In the genomic region with DNA sequence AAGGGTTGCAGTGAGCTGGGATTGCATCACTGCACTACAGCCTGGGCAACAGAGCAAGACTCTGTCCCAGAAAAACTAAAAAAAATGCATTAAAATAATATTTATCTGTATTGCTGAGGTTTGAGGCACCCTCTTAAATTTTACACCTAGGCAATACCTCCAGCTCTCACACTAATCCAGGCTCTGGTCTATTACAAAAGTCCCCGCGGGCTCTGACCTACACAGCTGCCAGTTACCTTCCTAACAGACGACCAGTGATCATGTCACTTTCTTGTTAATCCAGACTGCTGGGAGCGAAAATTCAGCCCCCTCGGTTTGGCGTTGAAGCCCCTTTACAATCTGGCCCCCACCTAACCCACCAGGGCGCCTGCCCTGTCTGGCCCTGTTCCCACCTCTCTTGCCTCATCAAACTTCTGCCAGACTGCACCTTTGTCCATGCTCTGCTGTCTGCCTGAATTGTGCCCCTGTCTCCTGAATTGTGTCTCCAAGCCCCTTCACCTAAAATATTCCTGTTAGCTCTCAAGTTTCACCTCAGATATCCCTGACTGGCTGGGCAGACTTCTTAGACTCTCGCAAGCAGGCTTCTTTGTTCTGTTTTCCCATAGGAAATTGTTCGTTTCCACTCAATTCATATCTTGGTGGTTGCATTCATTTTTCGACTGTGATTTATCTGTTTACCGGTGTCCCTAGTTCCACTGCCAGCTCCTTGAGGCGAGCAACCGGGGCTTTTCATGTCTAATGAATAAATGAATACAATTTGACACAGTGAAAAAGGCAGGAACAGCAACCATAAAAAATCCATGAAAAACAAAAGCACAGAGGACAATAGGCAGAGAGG, we compare ENCODE assay signal across 12 cellular contexts.
A peak's percentile ranks its signal among the peaks of the same experiment; 100 is the strongest.
DNase-seq lines count a peak whose midpoint lies in the region; ATAC-seq, FAIRE-seq and TF ChIP-seq lines count a peak whose summit lies in the region.
"Had no signal": no experiment of that assay in that cellular context is flagged by ENCODE, and none has a peak within 500 bp of the region (broad histone marks: within the 10 kb centered on the region; RNA-seq: fewer than 3 reads in every experiment).

No MANE protein-coding gene starts in this region.

- H3K4me1 ChIP-seq in heart left ventricle (peaks cover 0 to 69% (median 28%) of the 10 kb centered on the region in 12 donors), astrocyte (ENCODE audit: insufficient read depth, low read length) (peaks cover 13% of the 10 kb centered on the region), mesodermal cell (ENCODE audit: control insufficient read depth, insufficient read depth, low read length, poor library complexity, severe bottlenecking) (peaks cover 27% of the 10 kb centered on the region), uterus (no peaks in the 10 kb centered on the region)

- H3K27me3 Mint-ChIP-seq in astrocyte (ENCODE audit: low read depth, unreplicated experiment), result no peaks in the 10 kb centered on the region

- H3K27ac ChIP-seq in heart left ventricle (peak overlapping the region in 11 of 12 donors; percentile 10 to 85 (median 59)), astrocyte (ENCODE audit: low read depth, low read length) (no peak overlapping the region), mesodermal cell (ENCODE audit: low read depth, low read length, severe bottlenecking) (peak overlapping the region; percentile 50), uterus (peak overlapping the region; percentile 57 to 80)

- H3K79me2 ChIP-seq in astrocyte (ENCODE audit: insufficient read depth, low read length), result no peaks in the 10 kb centered on the region

- H3K27ac Mint-ChIP-seq in astrocyte (ENCODE audit: unreplicated experiment), result peak overlapping the region; percentile 41

- H3K36me3 Mint-ChIP-seq in astrocyte (ENCODE audit: low read depth, unreplicated experiment), result no peaks in the 10 kb centered on the region

- 45 to 61% (median 58%) methylated on average over 13 of the region's 13 CpGs for WGBS in heart left ventricle, 4 donors
- WGBS in mesodermal cell (ENCODE audit: insufficient coverage in 2 of 2), 2 experiments, result 80 to 83% methylated on average over 6 to 9 of the region's 13 CpGs

- no peaks in the 10 kb centered on the region for H3K36me3 ChIP-seq in heart left ventricle
- no peaks in the 10 kb centered on the region for H3K36me3 ChIP-seq in astrocyte (ENCODE audit: insufficient read depth, low read length)
- no peaks in the 10 kb centered on the region for H3K36me3 ChIP-seq in mesodermal cell (ENCODE audit: control insufficient read depth, insufficient read depth, low read length)
- H3K36me3 ChIP-seq in uterus, result no peaks in the 10 kb centered on the region

- H3K9me3 Mint-ChIP-seq in astrocyte (ENCODE audit: unreplicated experiment), result no peaks in the 10 kb centered on the region

- H3K4me3 Mint-ChIP-seq in astrocyte (ENCODE audit: unreplicated experiment), result no peak overlapping the region

- no peaks in the 10 kb centered on the region for H3K9me3 ChIP-seq in heart left ventricle
- H3K9me3 ChIP-seq in astrocyte (ENCODE audit: insufficient read depth, low read depth, low read length), result no peaks in the 10 kb centered on the region
- H3K9me3 ChIP-seq in mesodermal cell (ENCODE audit: control insufficient read depth, low read length), result no peaks in the 10 kb centered on the region
- no peaks in the 10 kb centered on the region for H3K9me3 ChIP-seq in uterus

- TF ChIP-seq CTCF in heart left ventricle (IDR thresholded peaks at IDR 0.05), result no peak
- TF ChIP-seq CTCF in astrocyte (IDR thresholded peaks at IDR 0.05; ENCODE audit: insufficient read depth, low read depth, low read length), result no peak
- no peak for TF ChIP-seq CTCF in uterus (IDR thresholded peaks at IDR 0.05)

- peak overlapping the region in 1 of 12 donors; percentile 2 for H3K4me3 ChIP-seq in heart left ventricle
- H3K4me3 ChIP-seq in astrocyte (ENCODE audit: insufficient read depth, low read depth, low read length), result no peak overlapping the region
- H3K4me3 ChIP-seq in mesodermal cell (ENCODE audit: extremely low read depth, insufficient read depth, low read length, poor library complexity, severe bottlenecking), result no peak overlapping the region
- no peak overlapping the region for H3K4me3 ChIP-seq in uterus

- ATAC-seq in heart left ventricle (no peak), Right ventricle myocardium superior (ENCODE audit: poor library complexity) (no peak), GM21723 (IDR thresholded peaks at IDR 0.05; ENCODE audit: unreplicated experiment) (no peak), HG02588 (IDR thresholded peaks at IDR 0.05; ENCODE audit: unreplicated experiment) (no peak)

- H3K27me3 ChIP-seq in heart left ventricle (no peaks in the 10 kb centered on the region), astrocyte (ENCODE audit: insufficient read depth, low read length) (no peaks in the 10 kb centered on the region), uterus (no peaks in the 10 kb centered on the region)

- H2AFZ ChIP-seq in astrocyte (ENCODE audit: low read depth, low read length), result peak overlapping the region; percentile 7

- H3K4me2 ChIP-seq in astrocyte (ENCODE audit: low read length), result peak overlapping the region; percentile 24

- H4K20me1 ChIP-seq in astrocyte (ENCODE audit: insufficient read depth, low read length), result no peaks in the 10 kb centered on the region

- H3K4me1 Mint-ChIP-seq in astrocyte (ENCODE audit: low read depth, unreplicated experiment), result peaks cover 20% of the 10 kb centered on the region

- no peak for FAIRE-seq in astrocyte (lab: Jason Lieb, UNC)

- TF ChIP-seq POLR2A in heart left ventricle (IDR thresholded peaks at IDR 0.05), result no peak
- no peak for TF ChIP-seq POLR2A in uterus (IDR thresholded peaks at IDR 0.05)

- no peak for DNase-seq in heart left ventricle
- DNase-seq in Right ventricle myocardium superior, result no peak
- peak; percentile 33 for DNase-seq in astrocyte (ENCODE audit: low read depth)
- peak in 1 of 2 donors; percentile 20 for DNase-seq in uterus
- DNase-seq in stimulated activated CD4-positive, alpha-beta T cell treated with anti-CD3 and anti-CD28 coated beads, Interleukin-4, amount 100 ng/mL, for 1 hour, result no peak
- DNase-seq: AML-193, anterior cingulate cortex, foreskin melanocyte, MM.1S had no signal

- intact Hi-C loops in heart left ventricle (cut with DNase I) (no loop called here), Right ventricle myocardium superior (cut with DNase I) (no loop called here), uterus (cut with DNase I; ENCODE audit: low total_unique reads) (no loop called here)

- peak overlapping the region; percentile 38 for H3K9ac ChIP-seq in astrocyte (ENCODE audit: low read length)
